Comparison of ENCODE assay signal across 1 cellular context in the genomic region with DNA sequence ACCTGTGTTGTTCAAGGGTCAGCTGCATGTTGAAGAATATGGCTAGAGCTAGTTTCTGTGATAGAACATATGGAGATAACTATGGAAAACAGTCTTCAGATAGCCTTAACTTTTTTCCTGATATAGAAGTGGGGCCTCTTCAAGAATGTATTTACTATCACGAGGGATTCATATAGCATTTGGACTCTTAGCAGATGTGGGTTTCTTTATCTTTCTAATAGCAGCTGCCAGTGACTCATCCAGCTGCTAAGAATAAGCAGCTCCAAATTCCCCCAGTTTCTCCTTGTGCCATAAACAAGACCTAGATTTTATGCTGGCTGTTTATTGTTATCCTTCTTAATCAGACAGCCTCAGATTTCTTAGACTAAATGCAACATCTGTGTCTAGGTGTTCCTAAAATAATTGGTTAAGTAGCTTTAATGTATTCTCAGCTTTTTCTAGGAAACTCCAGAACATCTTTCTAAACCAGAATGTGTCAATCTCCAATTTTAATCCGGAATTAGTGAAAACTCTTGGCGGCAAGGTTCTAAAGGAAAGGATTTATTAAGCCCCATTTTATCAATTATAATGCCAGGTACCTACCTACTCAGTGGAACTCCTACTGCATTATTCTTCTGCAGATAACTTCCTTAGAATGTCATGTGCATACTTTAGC.
TF ChIP-seq lines count a peak whose summit lies in the region.

No MANE protein-coding gene starts in this region.

TF ChIP-seq in GM23338, 12 proteins besides CTCF, POLR2A, EP300 and RAD21 (continued from another document):
- TF ChIP-seq, protein P1, sequence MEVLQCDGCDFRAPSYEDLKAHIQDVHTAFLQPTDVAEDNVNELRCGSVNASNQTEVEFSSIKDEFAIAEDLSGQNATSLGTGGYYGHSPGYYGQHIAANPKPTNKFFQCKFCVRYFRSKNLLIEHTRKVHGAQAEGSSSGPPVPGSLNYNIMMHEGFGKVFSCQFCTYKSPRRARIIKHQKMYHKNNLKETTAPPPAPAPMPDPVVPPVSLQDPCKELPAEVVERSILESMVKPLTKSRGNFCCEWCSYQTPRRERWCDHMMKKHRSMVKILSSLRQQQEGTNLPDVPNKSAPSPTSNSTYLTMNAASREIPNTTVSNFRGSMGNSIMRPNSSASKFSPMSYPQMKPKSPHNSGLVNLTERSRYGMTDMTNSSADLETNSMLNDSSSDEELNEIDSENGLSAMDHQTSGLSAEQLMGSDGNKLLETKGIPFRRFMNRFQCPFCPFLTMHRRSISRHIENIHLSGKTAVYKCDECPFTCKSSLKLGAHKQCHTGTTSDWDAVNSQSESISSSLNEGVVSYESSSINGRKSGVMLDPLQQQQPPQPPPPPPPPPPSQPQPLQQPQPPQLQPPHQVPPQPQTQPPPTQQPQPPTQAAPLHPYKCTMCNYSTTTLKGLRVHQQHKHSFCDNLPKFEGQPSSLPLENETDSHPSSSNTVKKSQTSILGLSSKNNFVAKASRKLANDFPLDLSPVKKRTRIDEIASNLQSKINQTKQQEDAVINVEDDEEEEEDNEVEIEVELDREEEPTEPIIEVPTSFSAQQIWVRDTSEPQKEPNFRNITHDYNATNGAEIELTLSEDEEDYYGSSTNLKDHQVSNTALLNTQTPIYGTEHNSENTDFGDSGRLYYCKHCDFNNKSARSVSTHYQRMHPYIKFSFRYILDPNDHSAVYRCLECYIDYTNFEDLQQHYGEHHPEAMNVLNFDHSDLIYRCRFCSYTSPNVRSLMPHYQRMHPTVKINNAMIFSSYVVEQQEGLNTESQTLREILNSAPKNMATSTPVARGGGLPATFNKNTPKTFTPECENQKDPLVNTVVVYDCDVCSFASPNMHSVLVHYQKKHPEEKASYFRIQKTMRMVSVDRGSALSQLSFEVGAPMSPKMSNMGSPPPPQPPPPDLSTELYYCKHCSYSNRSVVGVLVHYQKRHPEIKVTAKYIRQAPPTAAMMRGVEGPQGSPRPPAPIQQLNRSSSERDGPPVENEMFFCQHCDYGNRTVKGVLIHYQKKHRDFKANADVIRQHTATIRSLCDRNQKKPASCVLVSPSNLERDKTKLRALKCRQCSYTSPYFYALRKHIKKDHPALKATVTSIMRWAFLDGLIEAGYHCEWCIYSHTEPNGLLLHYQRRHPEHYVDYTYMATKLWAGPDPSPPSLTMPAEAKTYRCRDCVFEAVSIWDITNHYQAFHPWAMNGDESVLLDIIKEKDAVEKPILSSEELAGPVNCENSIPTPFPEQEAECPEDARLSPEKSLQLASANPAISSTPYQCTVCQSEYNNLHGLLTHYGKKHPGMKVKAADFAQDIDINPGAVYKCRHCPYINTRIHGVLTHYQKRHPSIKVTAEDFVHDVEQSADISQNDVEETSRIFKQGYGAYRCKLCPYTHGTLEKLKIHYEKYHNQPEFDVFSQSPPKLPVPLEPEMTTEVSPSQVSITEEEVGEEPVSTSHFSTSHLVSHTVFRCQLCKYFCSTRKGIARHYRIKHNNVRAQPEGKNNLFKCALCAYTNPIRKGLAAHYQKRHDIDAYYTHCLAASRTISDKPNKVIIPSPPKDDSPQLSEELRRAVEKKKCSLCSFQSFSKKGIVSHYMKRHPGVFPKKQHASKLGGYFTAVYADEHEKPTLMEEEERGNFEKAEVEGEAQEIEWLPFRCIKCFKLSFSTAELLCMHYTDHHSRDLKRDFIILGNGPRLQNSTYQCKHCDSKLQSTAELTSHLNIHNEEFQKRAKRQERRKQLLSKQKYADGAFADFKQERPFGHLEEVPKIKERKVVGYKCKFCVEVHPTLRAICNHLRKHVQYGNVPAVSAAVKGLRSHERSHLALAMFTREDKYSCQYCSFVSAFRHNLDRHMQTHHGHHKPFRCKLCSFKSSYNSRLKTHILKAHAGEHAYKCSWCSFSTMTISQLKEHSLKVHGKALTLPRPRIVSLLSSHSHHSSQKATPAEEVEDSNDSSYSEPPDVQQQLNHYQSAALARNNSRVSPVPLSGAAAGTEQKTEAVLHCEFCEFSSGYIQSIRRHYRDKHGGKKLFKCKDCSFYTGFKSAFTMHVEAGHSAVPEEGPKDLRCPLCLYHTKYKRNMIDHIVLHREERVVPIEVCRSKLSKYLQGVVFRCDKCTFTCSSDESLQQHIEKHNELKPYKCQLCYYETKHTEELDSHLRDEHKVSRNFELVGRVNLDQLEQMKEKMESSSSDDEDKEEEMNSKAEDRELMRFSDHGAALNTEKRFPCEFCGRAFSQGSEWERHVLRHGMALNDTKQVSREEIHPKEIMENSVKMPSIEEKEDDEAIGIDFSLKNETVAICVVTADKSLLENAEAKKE (CRISPR knock-in tag; IDR thresholded peaks at IDR 0.05) = no peak
- TF ChIP-seq ZNF331 (CRISPR knock-in tag; IDR thresholded peaks at IDR 0.05; ENCODE audit: low read depth) (no peak), NANOG (IDR thresholded peaks at IDR 0.05; ENCODE audit: borderline replicate concordance) (no peak), EZH2phosphoT487 (IDR thresholded peaks at IDR 0.05; ENCODE audit: unreplicated experiment) (no peak), EZH2 (IDR thresholded peaks at IDR 0.05; ENCODE audit: low read depth, unreplicated experiment) (no peak), JUNB (IDR thresholded peaks at IDR 0.05; ENCODE audit: unreplicated experiment) (no peak), POLR2AphosphoS5 (IDR thresholded peaks at IDR 0.05; ENCODE audit: low read depth) (no peak), ZNF114 (CRISPR knock-in tag; IDR thresholded peaks at IDR 0.05) (no peak)
- TF ChIP-seq, protein P2, sequence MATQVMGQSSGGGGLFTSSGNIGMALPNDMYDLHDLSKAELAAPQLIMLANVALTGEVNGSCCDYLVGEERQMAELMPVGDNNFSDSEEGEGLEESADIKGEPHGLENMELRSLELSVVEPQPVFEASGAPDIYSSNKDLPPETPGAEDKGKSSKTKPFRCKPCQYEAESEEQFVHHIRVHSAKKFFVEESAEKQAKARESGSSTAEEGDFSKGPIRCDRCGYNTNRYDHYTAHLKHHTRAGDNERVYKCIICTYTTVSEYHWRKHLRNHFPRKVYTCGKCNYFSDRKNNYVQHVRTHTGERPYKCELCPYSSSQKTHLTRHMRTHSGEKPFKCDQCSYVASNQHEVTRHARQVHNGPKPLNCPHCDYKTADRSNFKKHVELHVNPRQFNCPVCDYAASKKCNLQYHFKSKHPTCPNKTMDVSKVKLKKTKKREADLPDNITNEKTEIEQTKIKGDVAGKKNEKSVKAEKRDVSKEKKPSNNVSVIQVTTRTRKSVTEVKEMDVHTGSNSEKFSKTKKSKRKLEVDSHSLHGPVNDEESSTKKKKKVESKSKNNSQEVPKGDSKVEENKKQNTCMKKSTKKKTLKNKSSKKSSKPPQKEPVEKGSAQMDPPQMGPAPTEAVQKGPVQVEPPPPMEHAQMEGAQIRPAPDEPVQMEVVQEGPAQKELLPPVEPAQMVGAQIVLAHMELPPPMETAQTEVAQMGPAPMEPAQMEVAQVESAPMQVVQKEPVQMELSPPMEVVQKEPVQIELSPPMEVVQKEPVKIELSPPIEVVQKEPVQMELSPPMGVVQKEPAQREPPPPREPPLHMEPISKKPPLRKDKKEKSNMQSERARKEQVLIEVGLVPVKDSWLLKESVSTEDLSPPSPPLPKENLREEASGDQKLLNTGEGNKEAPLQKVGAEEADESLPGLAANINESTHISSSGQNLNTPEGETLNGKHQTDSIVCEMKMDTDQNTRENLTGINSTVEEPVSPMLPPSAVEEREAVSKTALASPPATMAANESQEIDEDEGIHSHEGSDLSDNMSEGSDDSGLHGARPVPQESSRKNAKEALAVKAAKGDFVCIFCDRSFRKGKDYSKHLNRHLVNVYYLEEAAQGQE (IDR thresholded peaks at IDR 0.05; ENCODE audit: unreplicated experiment) = no peak
TF ChIP-seq in GM23338: peak in this region for 0.
